In genomic region chr22:20116951-20117645, GRCh38 we compare ENCODE assay signal across 1 cellular context.
TF ChIP-seq lines count a peak whose summit lies in the region.

Gene TRMT2A, minus strand, starts transcription at chr22:20117226. Its CDS starts 320 bp downstream, at chr22:20116906.

TF ChIP-seq in K562, 482 proteins besides CTCF, POLR2A, EP300 and RAD21 (continued from another document and continues in another):
- peak; percentile 84 for TF ChIP-seq GTF2F1 (IDR thresholded peaks at IDR 0.05; ENCODE audit: low read depth, low read length)
- no peak for TF ChIP-seq E2F5 (CRISPR knock-in tag; IDR thresholded peaks at IDR 0.05)
- no peak for TF ChIP-seq PATZ1 (CRISPR knock-in tag; IDR thresholded peaks at IDR 0.05; ENCODE audit: borderline replicate concordance)
- peak; percentile 92 for TF ChIP-seq BHLHE40 (IDR thresholded peaks at IDR 0.05; ENCODE audit: low read length)
- no peak for TF ChIP-seq THRAP3 (IDR thresholded peaks at IDR 0.05; ENCODE audit: borderline replicate concordance)
- peak; percentile 84 for TF ChIP-seq SMAD1 (IDR thresholded peaks at IDR 0.05; ENCODE audit: low read depth, low read length, partially characterized antibody)
- TF ChIP-seq FOXP4 (CRISPR knock-in tag; IDR thresholded peaks at IDR 0.05; ENCODE audit: borderline replicate concordance), result no peak
- no peak for TF ChIP-seq ZNF212 (CRISPR knock-in tag; IDR thresholded peaks at IDR 0.05)
- TF ChIP-seq ZNF592 (IDR thresholded peaks at IDR 0.05), result no peak
- no peak for TF ChIP-seq HES1 (IDR thresholded peaks at IDR 0.05; ENCODE audit: low read depth)
- TF ChIP-seq TEAD1 (CRISPR knock-in tag; IDR thresholded peaks at IDR 0.05), result peak in 1 of 2 experiments; percentile 85; a peak in 2 of 4 replicates
- no peak for TF ChIP-seq ZNF445 (CRISPR knock-in tag; IDR thresholded peaks at IDR 0.05; ENCODE audit: low read depth)
- peak; percentile 94 for TF ChIP-seq ZNF384 (IDR thresholded peaks at IDR 0.05; ENCODE audit: low read depth, low read length)
- no peak for TF ChIP-seq TSHZ1 (CRISPR knock-in tag; IDR thresholded peaks at IDR 0.05)
- TF ChIP-seq ZNF785 (CRISPR knock-in tag; IDR thresholded peaks at IDR 0.05), result no peak
- no peak for TF ChIP-seq ZNF518B (CRISPR knock-in tag; IDR thresholded peaks at IDR 0.05)
- TF ChIP-seq CTCFL (IDR thresholded peaks at IDR 0.05; ENCODE audit: borderline replicate concordance, insufficient read depth, low read depth, low read length, poor library complexity, severe bottlenecking), result no peak
- peak; percentile 90 for TF ChIP-seq ZNF76 (CRISPR knock-in tag; IDR thresholded peaks at IDR 0.05; ENCODE audit: borderline replicate concordance)
- TF ChIP-seq IRF9 (tag; IDR thresholded peaks at IDR 0.05), result 0 out of 2 replicates have a peak, but pooled peaks have one; percentile 30
- no peak for TF ChIP-seq ZFP91 (CRISPR knock-in tag; IDR thresholded peaks at IDR 0.05)
- TF ChIP-seq RCOR1 (IDR thresholded peaks at IDR 0.05; ENCODE audit: borderline replicate concordance in 1 of 2, low read depth in 2 of 2, low read length in 2 of 2), result peak in 1 of 2 experiments; percentile 94
- no peak for TF ChIP-seq USF2 (CRISPR knock-in tag; IDR thresholded peaks at IDR 0.05)
- TF ChIP-seq FOXO4 (CRISPR knock-in tag; IDR thresholded peaks at IDR 0.05), result no peak
- TF ChIP-seq NR2C1 (IDR thresholded peaks at IDR 0.05), result no peak
- no peak for TF ChIP-seq NR2C1 (tag; IDR thresholded peaks at IDR 0.05)
